ENCODE assay signal across 2 cellular contexts in the genomic region with DNA sequence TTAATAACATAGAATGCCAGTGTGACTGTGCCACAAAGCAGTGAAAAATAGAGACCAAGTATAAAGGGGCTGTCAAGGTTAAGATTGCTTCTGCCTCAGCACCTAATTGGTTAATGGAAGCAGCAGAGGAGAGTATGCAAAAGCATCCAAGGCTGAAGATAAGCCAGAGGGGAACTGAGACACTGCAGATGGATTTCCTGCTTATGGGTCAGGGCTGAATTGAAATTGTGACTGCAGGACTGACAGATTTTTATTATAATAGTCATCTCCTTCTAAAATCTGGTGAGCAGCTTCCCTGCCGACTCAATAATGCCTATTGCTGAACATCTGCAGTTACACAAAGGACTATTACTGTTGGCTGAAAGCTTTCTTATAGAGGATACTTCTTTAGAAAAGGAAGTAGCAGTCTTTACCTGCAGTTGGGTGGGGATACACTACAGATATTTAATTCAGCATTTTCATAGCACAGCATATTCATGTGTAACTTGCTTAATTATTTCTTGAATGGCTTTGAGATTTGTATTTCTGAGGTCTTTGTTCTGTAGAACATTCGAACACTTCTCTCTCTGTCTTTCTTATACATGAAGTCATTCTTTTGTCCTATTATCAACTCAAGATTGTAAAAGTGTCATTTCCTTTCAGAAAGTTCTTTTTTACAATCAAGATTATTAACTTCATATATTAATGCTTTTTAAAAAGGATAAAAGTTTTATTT.
TF ChIP-seq lines count a peak whose summit lies in the region.

No MANE protein-coding gene starts in this region.

TF ChIP-seq in SK-N-SH, 30 proteins besides CTCF, POLR2A, EP300 and RAD21 (continued from another document):
- TF ChIP-seq, protein P1, sequence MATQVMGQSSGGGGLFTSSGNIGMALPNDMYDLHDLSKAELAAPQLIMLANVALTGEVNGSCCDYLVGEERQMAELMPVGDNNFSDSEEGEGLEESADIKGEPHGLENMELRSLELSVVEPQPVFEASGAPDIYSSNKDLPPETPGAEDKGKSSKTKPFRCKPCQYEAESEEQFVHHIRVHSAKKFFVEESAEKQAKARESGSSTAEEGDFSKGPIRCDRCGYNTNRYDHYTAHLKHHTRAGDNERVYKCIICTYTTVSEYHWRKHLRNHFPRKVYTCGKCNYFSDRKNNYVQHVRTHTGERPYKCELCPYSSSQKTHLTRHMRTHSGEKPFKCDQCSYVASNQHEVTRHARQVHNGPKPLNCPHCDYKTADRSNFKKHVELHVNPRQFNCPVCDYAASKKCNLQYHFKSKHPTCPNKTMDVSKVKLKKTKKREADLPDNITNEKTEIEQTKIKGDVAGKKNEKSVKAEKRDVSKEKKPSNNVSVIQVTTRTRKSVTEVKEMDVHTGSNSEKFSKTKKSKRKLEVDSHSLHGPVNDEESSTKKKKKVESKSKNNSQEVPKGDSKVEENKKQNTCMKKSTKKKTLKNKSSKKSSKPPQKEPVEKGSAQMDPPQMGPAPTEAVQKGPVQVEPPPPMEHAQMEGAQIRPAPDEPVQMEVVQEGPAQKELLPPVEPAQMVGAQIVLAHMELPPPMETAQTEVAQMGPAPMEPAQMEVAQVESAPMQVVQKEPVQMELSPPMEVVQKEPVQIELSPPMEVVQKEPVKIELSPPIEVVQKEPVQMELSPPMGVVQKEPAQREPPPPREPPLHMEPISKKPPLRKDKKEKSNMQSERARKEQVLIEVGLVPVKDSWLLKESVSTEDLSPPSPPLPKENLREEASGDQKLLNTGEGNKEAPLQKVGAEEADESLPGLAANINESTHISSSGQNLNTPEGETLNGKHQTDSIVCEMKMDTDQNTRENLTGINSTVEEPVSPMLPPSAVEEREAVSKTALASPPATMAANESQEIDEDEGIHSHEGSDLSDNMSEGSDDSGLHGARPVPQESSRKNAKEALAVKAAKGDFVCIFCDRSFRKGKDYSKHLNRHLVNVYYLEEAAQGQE (IDR thresholded peaks at IDR 0.05; ENCODE audit: low read depth, low read length) = no peak
- TF ChIP-seq SIN3A (IDR thresholded peaks at IDR 0.05; ENCODE audit: borderline replicate concordance, low read depth, low read length) (no peak), FOXJ3 (CRISPR knock-in tag; IDR thresholded peaks at IDR 0.05) (no peak), TAF1 (IDR thresholded peaks at IDR 0.05; ENCODE audit: borderline replicate concordance, low read depth, low read length) (no peak)
- TF ChIP-seq, protein P2, sequence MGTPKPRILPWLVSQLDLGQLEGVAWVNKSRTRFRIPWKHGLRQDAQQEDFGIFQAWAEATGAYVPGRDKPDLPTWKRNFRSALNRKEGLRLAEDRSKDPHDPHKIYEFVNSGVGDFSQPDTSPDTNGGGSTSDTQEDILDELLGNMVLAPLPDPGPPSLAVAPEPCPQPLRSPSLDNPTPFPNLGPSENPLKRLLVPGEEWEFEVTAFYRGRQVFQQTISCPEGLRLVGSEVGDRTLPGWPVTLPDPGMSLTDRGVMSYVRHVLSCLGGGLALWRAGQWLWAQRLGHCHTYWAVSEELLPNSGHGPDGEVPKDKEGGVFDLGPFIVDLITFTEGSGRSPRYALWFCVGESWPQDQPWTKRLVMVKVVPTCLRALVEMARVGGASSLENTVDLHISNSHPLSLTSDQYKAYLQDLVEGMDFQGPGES (IDR thresholded peaks at IDR 0.05; ENCODE audit: low read depth, low read length) = no peak

TF ChIP-seq in SK-N-SH treated with all-trans-retinoic acid at 6 μM for 48 hours, 23 proteins besides CTCF, POLR2A, EP300 and RAD21:
- TF ChIP-seq, protein P3, sequence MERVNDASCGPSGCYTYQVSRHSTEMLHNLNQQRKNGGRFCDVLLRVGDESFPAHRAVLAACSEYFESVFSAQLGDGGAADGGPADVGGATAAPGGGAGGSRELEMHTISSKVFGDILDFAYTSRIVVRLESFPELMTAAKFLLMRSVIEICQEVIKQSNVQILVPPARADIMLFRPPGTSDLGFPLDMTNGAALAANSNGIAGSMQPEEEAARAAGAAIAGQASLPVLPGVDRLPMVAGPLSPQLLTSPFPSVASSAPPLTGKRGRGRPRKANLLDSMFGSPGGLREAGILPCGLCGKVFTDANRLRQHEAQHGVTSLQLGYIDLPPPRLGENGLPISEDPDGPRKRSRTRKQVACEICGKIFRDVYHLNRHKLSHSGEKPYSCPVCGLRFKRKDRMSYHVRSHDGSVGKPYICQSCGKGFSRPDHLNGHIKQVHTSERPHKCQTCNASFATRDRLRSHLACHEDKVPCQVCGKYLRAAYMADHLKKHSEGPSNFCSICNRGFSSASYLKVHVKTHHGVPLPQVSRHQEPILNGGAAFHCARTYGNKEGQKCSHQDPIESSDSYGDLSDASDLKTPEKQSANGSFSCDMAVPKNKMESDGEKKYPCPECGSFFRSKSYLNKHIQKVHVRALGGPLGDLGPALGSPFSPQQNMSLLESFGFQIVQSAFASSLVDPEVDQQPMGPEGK (CRISPR knock-in tag; IDR thresholded peaks at IDR 0.05; ENCODE audit: borderline replicate concordance) = no peak
